In the genomic region with DNA sequence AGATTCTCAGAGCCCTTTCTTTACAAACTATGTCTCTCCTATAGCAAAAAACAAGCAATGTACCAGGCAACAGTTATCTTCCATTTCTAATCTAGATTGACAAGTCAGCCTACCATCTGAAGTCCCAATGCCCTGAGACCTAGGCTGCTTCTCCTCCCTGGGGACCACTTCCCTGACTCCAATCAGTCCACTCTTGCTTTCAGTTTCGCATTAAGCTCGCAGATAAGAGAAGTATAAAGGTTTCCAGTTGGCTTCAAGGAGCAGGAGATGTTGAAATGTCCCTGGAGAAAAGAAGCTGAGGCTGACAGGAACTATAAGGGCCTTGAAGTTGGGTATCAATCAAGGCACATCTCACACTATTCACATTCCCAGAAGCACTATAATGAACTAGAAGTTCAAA, we compare ENCODE assay signal across 9 cellular contexts. TPM values are rescaled to one million over a fixed set of nuclear protein-coding genes. Genes with fewer than 3 reads are reported as not detected.
A peak's percentile ranks its signal among the peaks of the same experiment; 100 is the strongest.
DNase-seq lines count a peak whose midpoint lies in the region; ATAC-seq, FAIRE-seq and TF ChIP-seq lines count a peak whose summit lies in the region.
"Had no signal": no experiment of that assay in that cellular context is flagged by ENCODE, and none has a peak within 500 bp of the region (broad histone marks: within the 10 kb centered on the region; RNA-seq: fewer than 3 reads in every experiment).

No MANE protein-coding gene starts in this region.

- no peak overlapping the region for H4K5ac ChIP-seq in H9 (ENCODE audit: insufficient read length, low read depth, low read length)

- H3K56ac ChIP-seq in H9 (ENCODE audit: insufficient read length, low read depth, low read length), result no peak overlapping the region

- no peak overlapping the region for H3K18ac ChIP-seq in H9 (ENCODE audit: insufficient read length, low read depth, low read length)

- TF ChIP-seq CTCF in H9 (conservative IDR thresholded peaks at IDR 0.05), result no peak

- H4K8ac ChIP-seq in H9 (replicated peaks; ENCODE audit: insufficient read length, low read depth, low read length), result no peak overlapping the region

- no peak overlapping the region for H3K27ac Mint-ChIP-seq in H9

- H3K23ac ChIP-seq in H9 (ENCODE audit: insufficient read length, low read depth, low read length), result no peak overlapping the region

- no peak overlapping the region for H4K91ac ChIP-seq in H9 (ENCODE audit: insufficient read length, low read depth, low read length)

- H3K27ac ChIP-seq in small intestine (ENCODE audit: low read depth in 1 of 2, low read length in 1 of 2) (no peak overlapping the region), H9 (ENCODE audit: insufficient read length, low read depth, low read length) (no peak overlapping the region)

- H2BK120ac ChIP-seq in H9 (ENCODE audit: low read depth, low read length, poor library complexity, severe bottlenecking), result no peak overlapping the region

- peaks cover 18 to 19% of the 10 kb centered on the region in 2 experiments; a peak in 4 of 5 replicates for H3K9me3 Mint-ChIP-seq in H9

- H3K23me2 ChIP-seq in H9 (ENCODE audit: insufficient read length, low read depth, low read length, poor library complexity, severe bottlenecking), result no peaks in the 10 kb centered on the region

- H3K4me1 Mint-ChIP-seq in H9, result peaks cover 12 to 17% of the 10 kb centered on the region in 2 experiments

- H2BK15ac ChIP-seq in H9 (ENCODE audit: low read depth, low read length), result no peak overlapping the region

- H3K36me3 ChIP-seq in small intestine (ENCODE audit: control insufficient read depth in 2 of 2, insufficient read depth in 2 of 2, low read length in 2 of 2), result no peaks in the 10 kb centered on the region

- no peaks in the 10 kb centered on the region for H3K79me1 ChIP-seq in H9 (ENCODE audit: insufficient read depth, low read depth, low read length, poor library complexity, severe bottlenecking)

- DNase-seq in NCI-H1436 (lab: John Stamatoyannopoulos, UW), result peak; percentile 29
- DNase-seq in NCI-H1436 treated with DMSO at 0.1 percent for 48 hours (lab: John Stamatoyannopoulos, UW), result no peak
- peak; percentile 49 for DNase-seq in amniotic epithelial cell (ENCODE audit: low read depth)
- DNase-seq in small intestine, result peak; percentile 78
- no peak for DNase-seq in H9
- no peak for DNase-seq in germinal center (ENCODE audit: low spot score)
- no peak for DNase-seq in NCI-H526 treated with DMSO at 0.1 percent for 48 hours (lab: John Stamatoyannopoulos, UW)

- 0 out of 2 replicates have a peak, but pooled peaks cover 4% of the 10 kb centered on the region for H3K27me3 Mint-ChIP-seq in H9 (ENCODE audit: low read depth)

- no peaks in the 10 kb centered on the region for H3K79me2 ChIP-seq in H9 (ENCODE audit: insufficient read depth, low read length)

- H3K36me3 Mint-ChIP-seq in H9 (ENCODE audit: insufficient read depth in 1 of 3, low read depth in 3 of 3), result peaks cover 9 to 16% (median 13%) of the 10 kb centered on the region in 3 experiments; a peak in 6 of 7 replicates

- H2AK5ac ChIP-seq in H9 (ENCODE audit: insufficient read length, low read length), result no peak overlapping the region

- H3K4me1 ChIP-seq in small intestine (ENCODE audit: control insufficient read depth in 2 of 2, insufficient read depth in 1 of 2, low read depth in 1 of 2, low read length in 1 of 2) (peaks cover 3 to 5% of the 10 kb centered on the region in 2 donors), H9 (ENCODE audit: insufficient read depth, low read length) (no peaks in the 10 kb centered on the region)

- H3K14ac ChIP-seq in H9 (ENCODE audit: insufficient read depth, low read length), result no peak overlapping the region

- no peak overlapping the region for H2BK12ac ChIP-seq in H9 (ENCODE audit: insufficient read length, low read depth, low read length)

- H3K9ac ChIP-seq in H9 (ENCODE audit: extremely low read depth, insufficient read length, low read length), result no peak overlapping the region

- no peak overlapping the region for H3T11ph ChIP-seq in H9 (ENCODE audit: low read length)

- H4K20me1 ChIP-seq in H9 (ENCODE audit: control insufficient read depth, insufficient read depth, insufficient read length), result no peaks in the 10 kb centered on the region

- no peak overlapping the region for H2BK5ac ChIP-seq in H9 (ENCODE audit: insufficient read length, low read length)

- H3K4me3 ChIP-seq in small intestine (ENCODE audit: low read depth in 1 of 2, low read length in 2 of 2), result no peak overlapping the region

- no peak overlapping the region for H2AFZ ChIP-seq in H9 (ENCODE audit: low read length)

- H2BK20ac ChIP-seq in H9 (ENCODE audit: low read depth, low read length, poor library complexity, severe bottlenecking), result no peak overlapping the region

- FAIRE-seq in small intestine (lab: Jason Lieb, UNC), result no peak
- FAIRE-seq: A204.1 had no signal

- peak; percentile 71 for ATAC-seq in HG03108 (IDR thresholded peaks at IDR 0.05; ENCODE audit: unreplicated experiment)

- WGBS in small intestine, 3 donors, result 7 to 37% (median 19%) methylated on average over 2 of the region's 2 CpGs
- no CpG with 5 or more reads among the region's 2 CpGs for WGBS in H9 (ENCODE audit: extremely low coverage, insufficient read length, low lambda C conversion rate)

- H3K4me3 Mint-ChIP-seq in H9, result no peak overlapping the region

- H3K4ac ChIP-seq in H9 (ENCODE audit: low read depth, low read length), result no peak overlapping the region

- H3K4me2 ChIP-seq in H9 (ENCODE audit: insufficient read depth, insufficient read length, low read length), result no peak overlapping the region

- no peaks in the 10 kb centered on the region for H3K9me3 ChIP-seq in small intestine (ENCODE audit: control insufficient read depth, low read depth)
- no peaks in the 10 kb centered on the region for H3K9me3 ChIP-seq in H9 (ENCODE audit: control insufficient read depth, low read depth, low read length)

- H3K27me3 ChIP-seq in small intestine (ENCODE audit: control insufficient read depth in 2 of 2, insufficient read depth in 2 of 2, low read length in 2 of 2) (no peaks in the 10 kb centered on the region), H9 (ENCODE audit: insufficient read depth, low read length) (no peaks in the 10 kb centered on the region)

RNA-seq across cellular contexts. Expression of a gene that starts 32.3 kb away (rescaled TPM):
- polyA plus RNA-seq in small intestine, result 10 to 100 TPM; 11.9 to 26.1 (median 16.1) TPM
- total RNA-seq in H9 (2021), result 15.4 and 15.5 TPM in 2 replicates

RNA-seq across cellular contexts. Expression of a gene that starts 32.5 kb away (rescaled TPM):
- 1 to 10 TPM; 2.7 to 7.4 (median 5.4) TPM for polyA plus RNA-seq in small intestine
- 7.5 and 8.2 TPM in 2 replicates for total RNA-seq in H9 (2021)

Comparison
In these comparisons a context has a peak if more than half of its experiments do, and no peak if none do; other contexts are left out.
1. DNase-seq: peak in NCI-H1436 (single experiment), amniotic epithelial cell (single experiment) and small intestine (single experiment); none in NCI-H1436 treated with DMSO at 0.1 percent for 48 hours (single experiment), H9 (single experiment), germinal center (single experiment) and NCI-H526 treated with DMSO at 0.1 percent for 48 hours (single experiment).